1 cellular context compared by ENCODE assay signal in genomic region chr17:35875439-35876139, GRCh38.
TF ChIP-seq lines count a peak whose summit lies in the region.

No MANE protein-coding gene starts in this region.

TF ChIP-seq in HepG2, 621 proteins besides CTCF, POLR2A, EP300 and RAD21 (continues in another document):
- TF ChIP-seq NFE2L1 (CRISPR knock-in tag; IDR thresholded peaks at IDR 0.05; ENCODE audit: borderline replicate concordance) (no peak), PAXIP1 (CRISPR knock-in tag; conservative IDR thresholded peaks at IDR 0.05) (peak; percentile 77), ELF3 (CRISPR knock-in tag; IDR thresholded peaks at IDR 0.05) (peak; percentile 62; the same call in 1 of the 2 replicates), ZNF776 (CRISPR knock-in tag; IDR thresholded peaks at IDR 0.05) (no peak), GABPA (IDR thresholded peaks at IDR 0.05; ENCODE audit: low read depth, low read length) (no peak), GABPA (CRISPR knock-in tag; IDR thresholded peaks at IDR 0.05; ENCODE audit: low read depth) (peak; percentile 52; the same call in 1 of the 2 replicates), ZNF792 (CRISPR knock-in tag; IDR thresholded peaks at IDR 0.05) (no peak), FOXO1 (CRISPR knock-in tag; IDR thresholded peaks at IDR 0.05) (peak; percentile 58; the same call in 1 of the 2 replicates), MED1 (CRISPR knock-in tag; IDR thresholded peaks at IDR 0.05) (peak; percentile 64), ZNF441 (CRISPR knock-in tag; IDR thresholded peaks at IDR 0.05; ENCODE audit: borderline replicate concordance) (peak; percentile 42; the same call in 1 of the 2 replicates), ZGPAT (CRISPR knock-in tag; IDR thresholded peaks at IDR 0.05) (peak; percentile 25; the same call in 1 of the 2 replicates), HOXA3 (CRISPR knock-in tag; IDR thresholded peaks at IDR 0.05) (peak; percentile 28; the same call in 1 of the 2 replicates), HNF1B (CRISPR knock-in tag; IDR thresholded peaks at IDR 0.05) (0 out of 2 replicates have a peak, but pooled peaks have one; percentile 28), FUBP1 (CRISPR knock-in tag; IDR thresholded peaks at IDR 0.05; ENCODE audit: borderline replicate concordance) (no peak), STAT6 (CRISPR knock-in tag; IDR thresholded peaks at IDR 0.05; ENCODE audit: borderline replicate concordance) (no peak), TCF7 (IDR thresholded peaks at IDR 0.05; ENCODE audit: low read depth) (peak; percentile 43; the same call in 1 of the 2 replicates), FOXA3 (CRISPR knock-in tag; IDR thresholded peaks at IDR 0.05) (0 out of 2 replicates have a peak, but pooled peaks have one; percentile 12), SOX5 (CRISPR knock-in tag; IDR thresholded peaks at IDR 0.05; ENCODE audit: borderline replicate concordance) (peak; percentile 70), ZNF160 (CRISPR knock-in tag; IDR thresholded peaks at IDR 0.05) (no peak), NR2F6 (IDR thresholded peaks at IDR 0.05) (peak; percentile 80), NR2F6 (CRISPR knock-in tag; IDR thresholded peaks at IDR 0.05) (peak; percentile 79), ZNF230 (CRISPR knock-in tag; IDR thresholded peaks at IDR 0.05) (no peak), ARID5B (CRISPR knock-in tag; IDR thresholded peaks at IDR 0.05) (peak; percentile 47; the same call in 1 of the 2 replicates), ETV5 (CRISPR knock-in tag; IDR thresholded peaks at IDR 0.05; ENCODE audit: borderline replicate concordance) (peak; percentile 84), HNF4A (CRISPR knock-in tag; IDR thresholded peaks at IDR 0.05) (peak; percentile 26), EED (CRISPR knock-in tag; IDR thresholded peaks at IDR 0.05) (no peak), BCL6 (CRISPR knock-in tag; IDR thresholded peaks at IDR 0.05) (peak; percentile 40; the same call in 1 of the 2 replicates), ZBTB39 (CRISPR knock-in tag; IDR thresholded peaks at IDR 0.05) (no peak), SALL1 (CRISPR knock-in tag; IDR thresholded peaks at IDR 0.05) (peak; percentile 85), SOX6 (IDR thresholded peaks at IDR 0.05) (no peak), SOX6 (CRISPR knock-in tag; IDR thresholded peaks at IDR 0.05) (peak; percentile 47), NR2F1 (CRISPR knock-in tag; IDR thresholded peaks at IDR 0.05) (peak in 1 of 2 experiments; percentile 59; a peak in 1 of 4 replicates), RXRB (CRISPR knock-in tag; IDR thresholded peaks at IDR 0.05; ENCODE audit: borderline replicate concordance) (peak; percentile 55), RARA (CRISPR knock-in tag; IDR thresholded peaks at IDR 0.05) (peak; percentile 91), MIXL1 (CRISPR knock-in tag; IDR thresholded peaks at IDR 0.05) (peak; percentile 55), SMAD3 (CRISPR knock-in tag; IDR thresholded peaks at IDR 0.05) (no peak), REXO4 (CRISPR knock-in tag; IDR thresholded peaks at IDR 0.05; ENCODE audit: borderline replicate concordance) (no peak), TFE3 (CRISPR knock-in tag; IDR thresholded peaks at IDR 0.05) (no peak), GATAD2A (CRISPR knock-in tag; IDR thresholded peaks at IDR 0.05) (0 out of 2 replicates have a peak, but pooled peaks have one; percentile 20), FOXP1 (IDR thresholded peaks at IDR 0.05) (no peak), FOXP1 (CRISPR knock-in tag; IDR thresholded peaks at IDR 0.05) (peak; percentile 55; the same call in 1 of the 2 replicates), CAMTA2 (CRISPR knock-in tag; IDR thresholded peaks at IDR 0.05; ENCODE audit: borderline replicate concordance) (no peak), MLLT10 (CRISPR knock-in tag; IDR thresholded peaks at IDR 0.05) (no peak), SAP130 (CRISPR knock-in tag; IDR thresholded peaks at IDR 0.05; ENCODE audit: low read depth) (0 out of 2 replicates have a peak, but pooled peaks have one; percentile 14), ADNP (CRISPR knock-in tag; IDR thresholded peaks at IDR 0.05) (no peak)
